In genomic region chr5:59328801-59329296, GRCh38 we compare ENCODE assay signal across 9 cellular contexts.
DNase-seq lines count a peak whose midpoint lies in the region; ATAC-seq, FAIRE-seq and TF ChIP-seq lines count a peak whose summit lies in the region.
"Had no signal": no experiment of that assay in that cellular context is flagged by ENCODE, and none has a peak within 500 bp of the region (broad histone marks: within the 10 kb centered on the region; RNA-seq: fewer than 3 reads in every experiment).

No MANE protein-coding gene starts in this region.

- no peak overlapping the region for H3K4me3 Mint-ChIP-seq in astrocyte (ENCODE audit: unreplicated experiment)

- H3K9me3 ChIP-seq in A549, result no peaks in the 10 kb centered on the region
- H3K9me3 ChIP-seq in astrocyte (ENCODE audit: insufficient read depth, low read depth, low read length), result no peaks in the 10 kb centered on the region
- H3K9me3 ChIP-seq in right cardiac atrium (ENCODE audit: control insufficient read depth, low read length), result no peaks in the 10 kb centered on the region

- intact Hi-C loops in right cardiac atrium (cut with DNase I), result no loop called here

- H3K36me3 Mint-ChIP-seq in astrocyte (ENCODE audit: low read depth, unreplicated experiment), result no peaks in the 10 kb centered on the region

- H3K27ac Mint-ChIP-seq in astrocyte (ENCODE audit: unreplicated experiment), result peak overlapping the region; percentile 72

- H3K9me3 Mint-ChIP-seq in astrocyte (ENCODE audit: unreplicated experiment), result no peaks in the 10 kb centered on the region

- no peak overlapping the region for H3K4me3 ChIP-seq in A549
- no peak overlapping the region for H3K4me3 ChIP-seq in astrocyte (ENCODE audit: insufficient read depth, low read depth, low read length)
- H3K4me3 ChIP-seq in right cardiac atrium (ENCODE audit: low read length), result no peak overlapping the region

- no peak for TF ChIP-seq EP300 in A549 (IDR thresholded peaks at IDR 0.05)

- 27% methylated on average over 6 of the region's 6 CpGs for WGBS in A549 (ENCODE audit: missing lambda C conversion rate)
- 37% methylated on average over 6 of the region's 6 CpGs for WGBS in right cardiac atrium

- peaks cover 2% of the 10 kb centered on the region for H3K27me3 Mint-ChIP-seq in astrocyte (ENCODE audit: low read depth, unreplicated experiment)

- peak; percentile 76 to 79 for ATAC-seq in A549
- ATAC-seq in right cardiac atrium, result peak; percentile 30 to 74
- ATAC-seq in HG03135 (IDR thresholded peaks at IDR 0.05; ENCODE audit: unreplicated experiment), result no peak
- no peak for ATAC-seq in GM21447 (IDR thresholded peaks at IDR 0.05; ENCODE audit: unreplicated experiment)

- no peaks in the 10 kb centered on the region for H3K27me3 ChIP-seq in astrocyte (ENCODE audit: insufficient read depth, low read length)
- no peaks in the 10 kb centered on the region for H3K27me3 ChIP-seq in right cardiac atrium (ENCODE audit: control insufficient read depth, insufficient read depth)

- H3K4me1 Mint-ChIP-seq in astrocyte (ENCODE audit: low read depth, unreplicated experiment), result peaks cover 18% of the 10 kb centered on the region

- POLR2A ChIA-PET in A549 (lab: Yijun Ruan, JAX), result no interaction called here

- H3K36me3 ChIP-seq in astrocyte (ENCODE audit: insufficient read depth, low read length), result no peaks in the 10 kb centered on the region

- DNase-seq in A549 (ENCODE audit: low read depth in 1 of 2, low spot score in 1 of 2), result peak; percentile 21 to 74
- peak; percentile 25 for DNase-seq in HT-29 (ENCODE audit: low spot score)
- DNase-seq in astrocyte (ENCODE audit: low read depth), result peak; percentile 83
- DNase-seq in right cardiac atrium, result peak; percentile 49 to 63 (median 62)
- DNase-seq in stimulated activated CD4-positive, alpha-beta T cell treated with anti-CD3 and anti-CD28 coated beads, Interleukin-4, amount 100 ng/mL, for 1 hour, result no peak
- DNase-seq in activated gamma-delta T cell treated with Interleukin-2 at 50 U/mL for 16 hours, result no peak

- H3K79me2 ChIP-seq in astrocyte (ENCODE audit: insufficient read depth, low read length), result no peaks in the 10 kb centered on the region

- peaks cover 84% of the 10 kb centered on the region for H3K4me1 ChIP-seq in A549
- no peaks in the 10 kb centered on the region for H3K4me1 ChIP-seq in astrocyte (ENCODE audit: insufficient read depth, low read length)
- peaks cover 9% of the 10 kb centered on the region for H3K4me1 ChIP-seq in right cardiac atrium (ENCODE audit: control insufficient read depth, insufficient read depth, low read length)

- FAIRE-seq in A549 (lab: Jason Lieb, UNC) (peak; percentile 43), astrocyte (lab: Jason Lieb, UNC) (no peak)

- H3K27ac ChIP-seq in A549, result peak overlapping the region; percentile 63 to 78
- no peak overlapping the region for H3K27ac ChIP-seq in astrocyte (ENCODE audit: low read depth, low read length)
- no peak overlapping the region for H3K27ac ChIP-seq in right cardiac atrium (ENCODE audit: low read length)
- H3K27ac ChIP-seq: C4-2B had no signal

- no peaks in the 10 kb centered on the region for H4K20me1 ChIP-seq in astrocyte (ENCODE audit: insufficient read depth, low read length)

- TF ChIP-seq RAD21 in A549 (conservative IDR thresholded peaks at IDR 0.05 in 1 of 2, IDR thresholded peaks at IDR 0.05 in 1 of 2), result no peak

- CTCF ChIA-PET in A549 (lab: Yijun Ruan, JAX), result interaction anchor here (0.9 to 3.5 kb wide), 3 partner anchors 13 to 140 kb away, joined by 3 to 17 read pairs (median 4); no protein-coding TSS in a partner anchor

- TF ChIP-seq CTCF in A549 (IDR thresholded peaks at IDR 0.05) (no peak), astrocyte (IDR thresholded peaks at IDR 0.05; ENCODE audit: insufficient read depth, low read depth, low read length) (no peak)

- H3K4me2 ChIP-seq in A549 (peak overlapping the region; percentile 76), astrocyte (ENCODE audit: low read length) (peak overlapping the region; percentile 29)

- H3K9ac ChIP-seq in astrocyte (ENCODE audit: low read length), result no peak overlapping the region

- H2AFZ ChIP-seq in astrocyte (ENCODE audit: low read depth, low read length), result peak overlapping the region; percentile 57

- TF ChIP-seq POLR2A in A549 (IDR thresholded peaks at IDR 0.05; ENCODE audit: low read length), result no peak

TF ChIP-seq in A549, 52 proteins besides CTCF, POLR2A, EP300 and RAD21:
- TF ChIP-seq KDM1A (IDR thresholded peaks at IDR 0.05; ENCODE audit: low read depth) (no peak), MAFK (IDR thresholded peaks at IDR 0.05; ENCODE audit: partially characterized antibody) (peak; percentile 28), MAX (IDR thresholded peaks at IDR 0.05) (0 out of 2 replicates have a peak, but pooled peaks have one; percentile 6)

Comparison
In these comparisons a context has a peak if more than half of its experiments do, and no peak if none do; other contexts are left out.
1. ATAC-seq: peak in A549 (2 of 2) and right cardiac atrium (2 of 2); none in HG03135 (single experiment) and GM21447 (single experiment).
2. DNase-seq: peak in A549 (2 of 2), HT-29 (single experiment), astrocyte (single experiment) and right cardiac atrium (3 of 3); none in stimulated activated CD4-positive, alpha-beta T cell treated with anti-CD3 and anti-CD28 coated beads, Interleukin-4, amount 100 ng/mL, for 1 hour (single experiment) and activated gamma-delta T cell treated with Interleukin-2 at 50 U/mL for 16 hours (single experiment).
3. H3K27ac ChIP-seq: peak in A549 (2 of 2); none in astrocyte (single experiment) and right cardiac atrium (single experiment).